Comparison of ENCODE assay signal across 1 cellular context in genomic region chr1:109983380-109984189, GRCh38.
TF ChIP-seq lines count a peak whose summit lies in the region.

No MANE protein-coding gene starts in this region.

TF ChIP-seq in H1, 55 proteins besides CTCF, POLR2A, EP300 and RAD21:
- no peak for TF ChIP-seq RXRA (IDR thresholded peaks at IDR 0.05; ENCODE audit: insufficient read depth, low read depth, low read length)
- no peak for TF ChIP-seq BRCA1 (IDR thresholded peaks at IDR 0.05; ENCODE audit: low read depth, low read length)
- TF ChIP-seq CREB1 (IDR thresholded peaks at IDR 0.05), result no peak
- no peak for TF ChIP-seq NRF1 (IDR thresholded peaks at IDR 0.05; ENCODE audit: low read depth, low read length)
- no peak for TF ChIP-seq SAP30 (IDR thresholded peaks at IDR 0.05; ENCODE audit: insufficient read depth, insufficient replicate concordance, low read length)
- no peak for TF ChIP-seq SUZ12 (IDR thresholded peaks at IDR 0.05; ENCODE audit: low read length)
- no peak for TF ChIP-seq SP4 (IDR thresholded peaks at IDR 0.05; ENCODE audit: low read length)
- no peak for TF ChIP-seq NANOG (IDR thresholded peaks at IDR 0.05; ENCODE audit: insufficient read depth, low read depth, low read length, poor library complexity, severe bottlenecking)
- no peak for TF ChIP-seq CTBP2 (IDR thresholded peaks at IDR 0.05; ENCODE audit: borderline replicate concordance, insufficient read depth, insufficient read length, low read length)
- TF ChIP-seq ATF2 (IDR thresholded peaks at IDR 0.05; ENCODE audit: low read length), result no peak
- no peak for TF ChIP-seq SP2 (IDR thresholded peaks at IDR 0.05; ENCODE audit: low read length)
- no peak for TF ChIP-seq RNF2 (IDR thresholded peaks at IDR 0.05; ENCODE audit: borderline replicate concordance, low read depth, low read length, missing control alignments, poor library complexity, severe bottlenecking)
- TF ChIP-seq HDAC6 (IDR thresholded peaks at IDR 0.05; ENCODE audit: low read depth, low read length), result no peak
- TF ChIP-seq KDM4A (IDR thresholded peaks at IDR 0.05; ENCODE audit: low read depth, low read length, severe bottlenecking), result no peak
- no peak for TF ChIP-seq ATF3 (IDR thresholded peaks at IDR 0.05; ENCODE audit: insufficient read depth, low read depth, low read length)
- TF ChIP-seq RBBP5 (IDR thresholded peaks at IDR 0.05; ENCODE audit: borderline replicate concordance, low read depth, low read length), result no peak
- TF ChIP-seq JUN (IDR thresholded peaks at IDR 0.05; ENCODE audit: low read depth, low read length), result no peak
- TF ChIP-seq KDM1A (IDR thresholded peaks at IDR 0.05; ENCODE audit: borderline replicate concordance, low read length), result no peak
- no peak for TF ChIP-seq CBX8 (IDR thresholded peaks at IDR 0.05; ENCODE audit: borderline replicate concordance, low read depth, low read length)
TF ChIP-seq in H1: peak in this region for 0.
